8 cellular contexts compared by ENCODE assay signal in genomic region chr20:20366896-20367680, GRCh38. TPM values are rescaled to one million over a fixed set of nuclear protein-coding genes. Genes with fewer than 3 reads are reported as not detected.
DNase-seq lines count a peak whose midpoint lies in the region; TF ChIP-seq lines count a peak whose summit lies in the region.

No MANE protein-coding gene starts in this region.

- H3K4me3 Mint-ChIP-seq in activated naive CD4-positive, alpha-beta T cell treated with anti-CD3 and anti-CD28 coated beads, Interleukin-2, amount 50 U/mL, for 24 hours: peak overlapping the region; percentile 26
- H3K4me3 Mint-ChIP-seq in activated CD4-positive, alpha-beta memory T cell treated with anti-CD3 and anti-CD28 coated beads for 36 hours: peak overlapping the region; percentile 74

- H3K9me3 ChIP-seq in iPS-18c (ENCODE audit: control insufficient read depth, insufficient read depth, low read length) (no peaks in the 10 kb centered on the region), tibial nerve (no peaks in the 10 kb centered on the region)

- H3K4me1 Mint-ChIP-seq in activated naive CD4-positive, alpha-beta T cell treated with anti-CD3 and anti-CD28 coated beads, Interleukin-2, amount 50 U/mL, for 24 hours: peaks cover 8% of the 10 kb centered on the region
- H3K4me1 Mint-ChIP-seq in activated CD4-positive, alpha-beta memory T cell treated with anti-CD3 and anti-CD28 coated beads for 36 hours (ENCODE audit: low read depth): peaks cover 29% of the 10 kb centered on the region

- H3K27ac Mint-ChIP-seq in activated naive CD4-positive, alpha-beta T cell treated with anti-CD3 and anti-CD28 coated beads, Interleukin-2, amount 50 U/mL, for 24 hours: no peak overlapping the region
- H3K27ac Mint-ChIP-seq in activated CD4-positive, alpha-beta memory T cell treated with anti-CD3 and anti-CD28 coated beads for 36 hours: peak overlapping the region; percentile 56

- TF ChIP-seq POLR2A in tibial nerve (IDR thresholded peaks at IDR 0.05): no peak

- no peaks in the 10 kb centered on the region for H3K36me3 ChIP-seq in tibial nerve

- CTCF ChIA-PET in activated CD4-positive, alpha-beta memory T cell treated with anti-CD3 and anti-CD28 coated beads for 36 hours (lab: Charles Lee): no interaction called here

- H3K27me3 ChIP-seq in tibial nerve: peaks cover 3 to 87% of the 10 kb centered on the region in 2 donors

- peaks cover 0 to 55% (median 22%) of the 10 kb centered on the region in 4 donors for H3K4me1 ChIP-seq in tibial nerve

- DNase-seq in activated naive CD4-positive, alpha-beta T cell treated with Interleukin-2 at 50 U/mL for 16 hours: no peak
- peak; percentile 19 for DNase-seq in activated CD4-positive, alpha-beta memory T cell treated with anti-CD3 and anti-CD28 coated beads for 36 hours
- DNase-seq in tibial nerve (ENCODE audit: low spot score in 2 of 2) (no peak), NCI-H187 (lab: John Stamatoyannopoulos, UW) (no peak), NAMALWA (ENCODE audit: low spot score) (no peak), cortex of kidney (lab: John Stamatoyannopoulos, UW) (no peak)

- WGBS in tibial nerve, 2 donors: 1 to 2% methylated on average over 57 to 65 of the region's 70 CpGs

- H3K4me3 ChIP-seq in iPS-18c (ENCODE audit: insufficient read depth, low read depth, low read length) (peak overlapping the region; percentile 36), tibial nerve (peak overlapping the region in 3 of 4 donors; percentile 15 to 46 (median 18))

- POLR2A ChIA-PET in activated CD4-positive, alpha-beta memory T cell treated with anti-CD3 and anti-CD28 coated beads for 36 hours (lab: Charles Lee): interaction anchor here (1.5 kb wide), 1 partner anchor 126 kb away, joined by 3 read pairs; no protein-coding TSS in a partner anchor

- no peaks in the 10 kb centered on the region for H3K9me3 Mint-ChIP-seq in activated naive CD4-positive, alpha-beta T cell treated with anti-CD3 and anti-CD28 coated beads, Interleukin-2, amount 50 U/mL, for 24 hours
- H3K9me3 Mint-ChIP-seq in activated CD4-positive, alpha-beta memory T cell treated with anti-CD3 and anti-CD28 coated beads for 36 hours: no peaks in the 10 kb centered on the region

- TF ChIP-seq EP300 in tibial nerve (IDR thresholded peaks at IDR 0.05): no peak

- H3K27ac ChIP-seq in tibial nerve: no peak overlapping the region

- intact Hi-C loops in activated CD4-positive, alpha-beta memory T cell treated with anti-CD3 and anti-CD28 coated beads for 36 hours (cut with micrococcal nuclease): loop anchor here (10.0 kb wide), 3 partner anchors 88 to 1028 kb away; partner anchors contain the start of genes CFAP61, CRNKL1 and NKX2-4

- H3K27me3 Mint-ChIP-seq in activated naive CD4-positive, alpha-beta T cell treated with anti-CD3 and anti-CD28 coated beads, Interleukin-2, amount 50 U/mL, for 24 hours: peaks cover 37% of the 10 kb centered on the region
- peaks cover 64% of the 10 kb centered on the region for H3K27me3 Mint-ChIP-seq in activated CD4-positive, alpha-beta memory T cell treated with anti-CD3 and anti-CD28 coated beads for 36 hours

- no peaks in the 10 kb centered on the region for H3K36me3 Mint-ChIP-seq in activated naive CD4-positive, alpha-beta T cell treated with anti-CD3 and anti-CD28 coated beads, Interleukin-2, amount 50 U/mL, for 24 hours
- H3K36me3 Mint-ChIP-seq in activated CD4-positive, alpha-beta memory T cell treated with anti-CD3 and anti-CD28 coated beads for 36 hours: peaks cover 3% of the 10 kb centered on the region

- no peak for TF ChIP-seq CTCF in tibial nerve (IDR thresholded peaks at IDR 0.05)

RNA-seq across cellular contexts. Expression of gene INSM1, which starts 0.8 kb away (rescaled TPM):
- total RNA-seq in activated CD4-positive, alpha-beta memory T cell treated with anti-CD3 and anti-CD28 coated beads for 36 hours: 1 to 10 TPM; 6.7 to 6.9 TPM
- total RNA-seq in tibial nerve: not detected

Comparison
In these comparisons a context has a peak if more than half of its experiments do, and no peak if none do; other contexts are left out.
1. RNA of gene INSM1, which starts 0.8 kb away (total RNA-seq): 6.7 to 6.9 TPM in activated CD4-positive, alpha-beta memory T cell treated with anti-CD3 and anti-CD28 coated beads for 36 hours; not detected in tibial nerve; every median in the first group is over 4 times any median in the second.